ENCODE assay signal across 18 cellular contexts in the genomic region with DNA sequence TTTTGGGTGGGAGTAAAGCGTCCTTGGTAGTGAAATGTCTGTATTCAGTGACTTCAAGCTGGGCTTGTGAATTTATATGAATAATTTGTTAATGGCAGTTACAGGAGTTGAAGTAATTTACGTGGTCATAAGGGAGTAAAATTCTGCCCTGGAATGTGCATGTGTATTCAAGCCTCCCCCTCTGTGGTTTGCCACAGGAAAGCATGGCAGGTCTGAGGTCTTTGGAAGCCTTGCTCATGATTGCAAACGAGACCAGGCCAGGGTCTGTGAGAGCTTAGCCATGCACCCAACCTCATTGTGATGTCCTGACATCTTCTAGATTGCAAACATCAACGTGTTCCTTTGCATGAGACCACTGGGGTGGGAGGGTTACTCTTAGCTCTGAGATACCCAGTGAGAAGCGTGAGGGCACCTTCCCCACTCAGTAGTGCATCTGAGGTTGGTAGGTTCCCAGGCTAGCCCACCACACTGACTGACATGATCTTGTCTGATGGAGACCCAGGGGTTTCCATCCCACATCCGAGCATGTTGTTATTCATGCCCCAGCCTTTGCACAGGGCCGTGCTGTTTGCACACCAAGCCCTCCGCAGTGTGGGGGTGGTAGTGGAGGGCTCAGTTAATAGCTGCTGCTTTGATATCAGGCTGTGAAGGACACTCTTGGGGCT.
A peak's percentile ranks its signal among the peaks of the same experiment; 100 is the strongest.
DNase-seq lines count a peak whose midpoint lies in the region; ATAC-seq and TF ChIP-seq lines count a peak whose summit lies in the region.
"Had no signal": no experiment of that assay in that cellular context is flagged by ENCODE, and none has a peak within 500 bp of the region (broad histone marks: within the 10 kb centered on the region; RNA-seq: fewer than 3 reads in every experiment).

No MANE protein-coding gene starts in this region.

- H3K4me1 ChIP-seq in mesenchymal stem cell (ENCODE audit: control insufficient read depth, insufficient read depth, low read depth, low read length) (peaks cover 21% of the 10 kb centered on the region), spleen (no peaks in the 10 kb centered on the region)
- H3K4me1 ChIP-seq: left lung, Peyer's patch had no signal

- H2BK120ac ChIP-seq in mesenchymal stem cell (ENCODE audit: low read depth, low read length): no peak overlapping the region

- TF ChIP-seq POLR2A in spleen (IDR thresholded peaks at IDR 0.05): no peak

- no peak overlapping the region for H3K9ac ChIP-seq in mesenchymal stem cell (ENCODE audit: low read length)

- H3K36me3 Mint-ChIP-seq in HFFc6 (ENCODE audit: low read depth): peaks cover 12% of the 10 kb centered on the region

- H3K36me3 ChIP-seq in mesenchymal stem cell (ENCODE audit: control insufficient read depth in 1 of 2, insufficient read depth in 2 of 2, low read depth in 1 of 2, low read length in 2 of 2): no peaks in the 10 kb centered on the region
- H3K36me3 ChIP-seq in spleen: no peaks in the 10 kb centered on the region
- H3K36me3 ChIP-seq: adrenal gland, left lung, Peyer's patch had no signal

- H3K18ac ChIP-seq in mesenchymal stem cell (ENCODE audit: low read depth in 1 of 2, low read length in 2 of 2): peak overlapping the region in 1 of 2 experiments; percentile 50

- peak overlapping the region; percentile 5 for H3K27ac ChIP-seq in mesenchymal stem cell (ENCODE audit: low read length, poor library complexity, severe bottlenecking)
- H3K27ac ChIP-seq in spleen: no peak overlapping the region
- H3K27ac ChIP-seq: left lung had no signal

- peak overlapping the region; percentile 21 for H2AK5ac ChIP-seq in mesenchymal stem cell (ENCODE audit: low read length, severe bottlenecking)

- no peak overlapping the region for H2BK5ac ChIP-seq in mesenchymal stem cell (ENCODE audit: low read depth, low read length, poor library complexity, severe bottlenecking)

- H3K4me3 Mint-ChIP-seq in HFFc6: peak overlapping the region; percentile 61

- H3K4me1 Mint-ChIP-seq in HFFc6 (ENCODE audit: low read depth): peaks cover 31% of the 10 kb centered on the region

- no peak overlapping the region for H3K14ac ChIP-seq in mesenchymal stem cell (ENCODE audit: low read length in 2 of 2)

- H3K27ac Mint-ChIP-seq in HFFc6: peak overlapping the region; percentile 97

- H4K91ac ChIP-seq in mesenchymal stem cell (ENCODE audit: low read length): no peak overlapping the region

- H4K8ac ChIP-seq in mesenchymal stem cell (ENCODE audit: low read length): no peak overlapping the region

- H3K27me3 ChIP-seq in mesenchymal stem cell (ENCODE audit: control insufficient read depth in 1 of 2, insufficient read depth in 1 of 2, low read length in 2 of 2) (no peaks in the 10 kb centered on the region), spleen (replicated peaks in 1 of 7) (no peaks in the 10 kb centered on the region)
- H3K27me3 ChIP-seq: adrenal gland, Peyer's patch had no signal

- no peak overlapping the region for H3K4me2 ChIP-seq in mesenchymal stem cell (ENCODE audit: low read length, poor library complexity, severe bottlenecking)

- peaks cover 5% of the 10 kb centered on the region for H3K79me1 ChIP-seq in mesenchymal stem cell (replicated peaks; ENCODE audit: low read length, poor library complexity, severe bottlenecking)

- peak overlapping the region in 1 of 2 experiments; percentile 23 for H3K23ac ChIP-seq in mesenchymal stem cell (ENCODE audit: low read length in 2 of 2)

- peaks cover 14% of the 10 kb centered on the region for H3K9me3 Mint-ChIP-seq in HFFc6

- H2AFZ ChIP-seq in mesenchymal stem cell (ENCODE audit: low read depth, low read length): no peak overlapping the region

- WGBS in mesenchymal stem cell: 76% methylated on average over 8 of the region's 8 CpGs
- 49 to 76% (median 61%) methylated on average over 4 to 8 of the region's 8 CpGs for WGBS in spleen, 5 donors

- no peak for ATAC-seq in HG02970 (IDR thresholded peaks at IDR 0.05; ENCODE audit: low FRiP score, unreplicated experiment)
- ATAC-seq: left lung had no signal

- peak overlapping the region in 1 of 2 experiments; percentile 15 for H2BK12ac ChIP-seq in mesenchymal stem cell (ENCODE audit: low read length in 2 of 2)

- H3K9me3 ChIP-seq in mesenchymal stem cell (ENCODE audit: control insufficient read depth, low read length) (peaks cover 4% of the 10 kb centered on the region), spleen (peaks cover 0 to 7% (median 3%) of the 10 kb centered on the region in 8 donors)
- H3K9me3 ChIP-seq: adrenal gland had no signal

- H3K27me3 Mint-ChIP-seq in HFFc6 (ENCODE audit: insufficient read depth): no peaks in the 10 kb centered on the region; the same call in 1 of the 2 replicates

- intact Hi-C loops in spleen (cut with DNase I; ENCODE audit: low total_unique reads): no loop called here

- H3K4ac ChIP-seq in mesenchymal stem cell (ENCODE audit: low read depth in 1 of 2, low read length in 2 of 2): no peak overlapping the region

- H3K4me3 ChIP-seq in mesenchymal stem cell (ENCODE audit: insufficient read depth in 1 of 2, low read depth in 1 of 2, low read length in 2 of 2) (no peak overlapping the region), spleen (no peak overlapping the region)
- H3K4me3 ChIP-seq: adrenal gland, coronary artery, left lung, Peyer's patch had no signal

- DNase-seq in HFFc6: peak; percentile 13
- DNase-seq in amniotic epithelial cell (ENCODE audit: low read depth): peak; percentile 79
- peak; percentile 18 for DNase-seq in mesenchymal stem cell
- peak; percentile 52 for DNase-seq in spleen
- DNase-seq in activated CD4-positive, alpha-beta T cell treated with anti-CD3 and anti-CD28 coated beads for 48 hours: no peak
- no peak for DNase-seq in DMS114 treated with DMSO at 0.1 percent for 48 hours (lab: John Stamatoyannopoulos, UW; ENCODE audit: unreplicated experiment)
- DNase-seq in NCI-H128 (lab: John Stamatoyannopoulos, UW; ENCODE audit: unreplicated experiment): no peak
- DNase-seq: activated CD4-positive, CD25-positive, alpha-beta regulatory T cell treated with anti-CD3 and anti-CD28 coated beads, Interleukin-2, amount 50 U/mL, for 72 hours; DMS79; hippocampal formation; left lung; NCI-H187; NCI-H526; stimulated activated CD4-positive, alpha-beta T cell treated with anti-CD3 and anti-CD28 coated beads, Interleukin-12 subunit alpha, Interleukin-12 subunit beta, amount 100 ng/mL, for 4 hours had no signal

- H2BK15ac ChIP-seq in mesenchymal stem cell (ENCODE audit: low read depth, poor library complexity, severe bottlenecking): no peak overlapping the region

- no peak for TF ChIP-seq CTCF in HFFc6 (IDR thresholded peaks at IDR 0.05)
- TF ChIP-seq CTCF in spleen (IDR thresholded peaks at IDR 0.05 in 8 of 11, conservative IDR thresholded peaks at IDR 0.05 in 3 of 11): no peak

Comparison
In these comparisons a context has a peak if more than half of its experiments do, and no peak if none do; other contexts are left out.
1. DNase-seq: peak in HFFc6 (single experiment), amniotic epithelial cell (single experiment), mesenchymal stem cell (single experiment) and spleen (single experiment); none in activated CD4-positive, alpha-beta T cell treated with anti-CD3 and anti-CD28 coated beads for 48 hours (single experiment), DMS114 treated with DMSO at 0.1 percent for 48 hours (single experiment) and NCI-H128 (single experiment).